Comparison of ENCODE assay signal across 8 cellular contexts in genomic region chr6:142474446-142475289, GRCh38.
DNase-seq lines count a peak whose midpoint lies in the region; ATAC-seq, FAIRE-seq and TF ChIP-seq lines count a peak whose summit lies in the region.

No MANE protein-coding gene starts in this region.

- H3K4me1 Mint-ChIP-seq in natural killer cell: peaks cover 6% of the 10 kb centered on the region in 2 donors
- H3K4me1 Mint-ChIP-seq in natural killer cell treated with Interleukin-12 subunit alpha and Interleukin-12 subunit beta and Interleukin-15 and Interleukin-18, amount 100 ng/mL, for 72 hours (ENCODE audit: low read depth in 2 of 2): no peaks in the 10 kb centered on the region

- DNase-seq in natural killer cell (no peak), NCI-H345 treated with DMSO at 0.1 percent for 48 hours (lab: John Stamatoyannopoulos, UW; ENCODE audit: unreplicated experiment) (peak; percentile 73), GM12878 (ENCODE audit: low read depth, low spot score) (no peak), suprapubic skin (ENCODE audit: low spot score in 2 of 2) (no peak)
- no peak for DNase-seq in natural killer cell treated with Interleukin-12 subunit alpha and Interleukin-12 subunit beta and Interleukin-15 and Interleukin-18, amount 100 ng/mL, for 72 hours (ENCODE audit: low spot score)

- no peak overlapping the region for H3K4me3 Mint-ChIP-seq in natural killer cell
- no peak overlapping the region for H3K4me3 Mint-ChIP-seq in natural killer cell treated with Interleukin-12 subunit alpha and Interleukin-12 subunit beta and Interleukin-15 and Interleukin-18, amount 100 ng/mL, for 72 hours

- FAIRE-seq in GM12878 (lab: Jason Lieb, UNC) (peak; percentile 93), islet of Langerhans (lab: Jason Lieb, UNC) (peak; percentile 93)

- no peaks in the 10 kb centered on the region for H3K4me1 ChIP-seq in GM12878 (ENCODE audit: control insufficient read depth, insufficient read depth, low read length)
- H3K4me1 ChIP-seq in suprapubic skin: peaks cover 3% of the 10 kb centered on the region

- peak; percentile 89 for TF ChIP-seq RAD21 in GM12878 (IDR thresholded peaks at IDR 0.05; ENCODE audit: insufficient read depth, low read depth, low read length)

- ATAC-seq in natural killer cell (peak in 2 of 3 donors; percentile 52 to 70), HG02970 (IDR thresholded peaks at IDR 0.05; ENCODE audit: low FRiP score, unreplicated experiment) (peak; percentile 72), GM12878 (peak; percentile 69), GM19467 (IDR thresholded peaks at IDR 0.05; ENCODE audit: unreplicated experiment) (no peak)
- no peak for ATAC-seq in natural killer cell treated with Interleukin-12 subunit alpha and Interleukin-12 subunit beta and Interleukin-15 and Interleukin-18, amount 100 ng/mL, for 72 hours

- in situ Hi-C loops in GM12878 (cut with MboI): loop anchor here (25.0 kb wide), 1 partner anchor 1538 kb away; the partner anchor contains the start of gene PLAGL1

- TF ChIP-seq EP300 in GM12878 (IDR thresholded peaks at IDR 0.05; ENCODE audit: borderline replicate concordance in 1 of 2, control insufficient read depth in 1 of 2, low read depth in 2 of 2, low read length in 2 of 2) (no peak), suprapubic skin (IDR thresholded peaks at IDR 0.05) (no peak)

- no peaks in the 10 kb centered on the region for H3K36me3 Mint-ChIP-seq in natural killer cell
- no peaks in the 10 kb centered on the region for H3K36me3 Mint-ChIP-seq in natural killer cell treated with Interleukin-12 subunit alpha and Interleukin-12 subunit beta and Interleukin-15 and Interleukin-18, amount 100 ng/mL, for 72 hours

- no peak overlapping the region for H2AFZ ChIP-seq in GM12878 (ENCODE audit: control insufficient read depth, low read depth, low read length)

- H3K9ac ChIP-seq in GM12878 (ENCODE audit: control insufficient read depth, insufficient read depth, low read length): no peak overlapping the region

- POLR2A ChIA-PET in GM12878 (lab: Charles Lee): interaction anchor here (0.6 to 0.9 kb wide), 2 partner anchors 266 to 953 kb away, joined by 3 to 4 read pairs; no protein-coding TSS in a partner anchor

- CTCF ChIA-PET in GM12878 (lab: Yijun Ruan, JAX): interaction anchor here (0.5 to 2.3 kb wide), 55 partner anchors 9 to 1630 kb away, joined by 3 to 23 read pairs (median 4); no protein-coding TSS in a partner anchor

- H3K4me3 ChIP-seq in GM12878 (no peak overlapping the region), suprapubic skin (no peak overlapping the region)

- H3K27me3 ChIP-seq in GM12878 (replicated peaks in 1 of 2; ENCODE audit: control insufficient read depth in 2 of 2, insufficient read depth in 2 of 2, low read length in 1 of 2) (no peaks in the 10 kb centered on the region; a peak in 1 of 4 replicates), suprapubic skin (no peaks in the 10 kb centered on the region)

- H3K27ac ChIP-seq in GM12878 (ENCODE audit: control insufficient read depth, insufficient read depth) (no peak overlapping the region), suprapubic skin (no peak overlapping the region)

- no peaks in the 10 kb centered on the region for H4K20me1 ChIP-seq in GM12878 (ENCODE audit: control insufficient read depth, insufficient read depth)

- no peaks in the 10 kb centered on the region for H3K9me3 ChIP-seq in GM12878 (replicated peaks; ENCODE audit: control insufficient read depth, insufficient read depth, low read length)
- no peaks in the 10 kb centered on the region for H3K9me3 ChIP-seq in suprapubic skin

- RAD21 ChIA-PET in GM12878 (lab: Charles Lee; ENCODE audit: unreplicated experiment): interaction anchor here (0.6 to 1.7 kb wide), 16 partner anchors 9 to 1657 kb away, joined by 3 to 11 read pairs (median 3); no protein-coding TSS in a partner anchor

- peak; percentile 89 for TF ChIP-seq CTCF in natural killer cell (IDR thresholded peaks at IDR 0.05)
- peak; percentile 53 to 79 (median 64); a peak in 5 of 6 replicates for TF ChIP-seq CTCF in GM12878 (IDR thresholded peaks at IDR 0.05 in 2 of 3, conservative IDR thresholded peaks at IDR 0.05 in 1 of 3; ENCODE audit: control insufficient read depth in 2 of 3, extremely low read depth in 1 of 3, insufficient read depth in 1 of 3, low read depth in 3 of 3, low read length in 3 of 3)
- peak; percentile 61 to 68 for TF ChIP-seq CTCF in suprapubic skin (IDR thresholded peaks at IDR 0.05)

- TF ChIP-seq POLR2A in GM12878 (IDR thresholded peaks at IDR 0.05; ENCODE audit: low read depth, low read length) (no peak), suprapubic skin (IDR thresholded peaks at IDR 0.05) (no peak)

- 9% methylated on average over 13 of the region's 13 CpGs for WGBS in GM12878 (ENCODE audit: insufficient coverage, insufficient replicate concordance, low lambda C conversion rate, missing lambda C conversion rate)
- 6% methylated on average over 13 of the region's 13 CpGs for WGBS in suprapubic skin

- BruUV-seq in GM12878 (replicated peaks; lab: Mats Ljungman, UMichigan): no TSS peak

- H3K36me3 ChIP-seq in GM12878 (ENCODE audit: control insufficient read depth in 2 of 2, insufficient read depth in 2 of 2, low read length in 1 of 2): no peaks in the 10 kb centered on the region
- H3K36me3 ChIP-seq in suprapubic skin: no peaks in the 10 kb centered on the region

- intact Hi-C loops in natural killer cell (cut with micrococcal nuclease): loop anchor here (2.0 to 10.0 kb wide), 4 partner anchors 553 to 1540 kb away; no protein-coding TSS in a partner anchor
- intact Hi-C loops in GM12878 (cut with micrococcal nuclease; ENCODE audit: unreplicated experiment): loop anchor here (2.0 to 10.0 kb wide), 6 partner anchors 218 to 1100 kb away; partner anchors contain the start of genes NMBR and VTA1

- SMC1A ChIA-PET in GM12878 (lab: Charles Lee; ENCODE audit: uncharacterized antibody, unreplicated experiment): interaction anchor here (0.5 to 1.6 kb wide), 22 partner anchors 9 to 1614 kb away, joined by 3 to 8 read pairs (median 3); partner anchors contain the start of genes NMBR and VTA1

- H3K9me3 Mint-ChIP-seq in natural killer cell: no peaks in the 10 kb centered on the region
- H3K9me3 Mint-ChIP-seq in natural killer cell treated with Interleukin-12 subunit alpha and Interleukin-12 subunit beta and Interleukin-15 and Interleukin-18, amount 100 ng/mL, for 72 hours: no peaks in the 10 kb centered on the region

- no peaks in the 10 kb centered on the region for H3K79me2 ChIP-seq in GM12878 (ENCODE audit: control insufficient read depth, insufficient read depth, low read length)

- no peak overlapping the region for H3K27ac Mint-ChIP-seq in natural killer cell
- no peak overlapping the region for H3K27ac Mint-ChIP-seq in natural killer cell treated with Interleukin-12 subunit alpha and Interleukin-12 subunit beta and Interleukin-15 and Interleukin-18, amount 100 ng/mL, for 72 hours

- peaks cover 5 to 8% of the 10 kb centered on the region in 2 donors for H3K27me3 Mint-ChIP-seq in natural killer cell (ENCODE audit: low read depth in 2 of 2)
- H3K27me3 Mint-ChIP-seq in natural killer cell treated with Interleukin-12 subunit alpha and Interleukin-12 subunit beta and Interleukin-15 and Interleukin-18, amount 100 ng/mL, for 72 hours: peaks cover 0 to 8% of the 10 kb centered on the region in 2 donors

- no peak overlapping the region for H3K4me2 ChIP-seq in GM12878 (ENCODE audit: control insufficient read depth, insufficient read depth)

TF ChIP-seq in GM12878, 131 proteins besides CTCF, POLR2A, EP300 and RAD21:
- TF ChIP-seq YY1 (IDR thresholded peaks at IDR 0.05; ENCODE audit: low read depth, low read length) (peak; percentile 50; the same call in 1 of the 2 replicates), E2F4 (IDR thresholded peaks at IDR 0.05; ENCODE audit: low read depth, low read length) (no peak), SMC3 (IDR thresholded peaks at IDR 0.05; ENCODE audit: borderline replicate concordance, low read length) (peak; percentile 63; the same call in 1 of the 2 replicates)

Comparison
In these comparisons a context has a peak if more than half of its experiments do, and no peak if none do; other contexts are left out.
1. ATAC-seq: peak in natural killer cell (2 of 3), HG02970 (single experiment) and GM12878 (single experiment); none in natural killer cell treated with Interleukin-12 subunit alpha and Interleukin-12 subunit beta and Interleukin-15 and Interleukin-18, amount 100 ng/mL, for 72 hours (0 of 2) and GM19467 (single experiment).
2. Peak in every context shown above with its lines, with median percentiles within 50 percentile points of each other: CTCF ChIP-seq.